1 cellular context compared by ENCODE assay signal in genomic region chr4:119894650-119895208, GRCh38.
TF ChIP-seq lines count a peak whose summit lies in the region.

No MANE protein-coding gene starts in this region.

TF ChIP-seq in GM23338, 12 proteins besides CTCF, POLR2A, EP300 and RAD21 (continued from another document):
- TF ChIP-seq CREB1 (CRISPR knock-in tag; IDR thresholded peaks at IDR 0.05; ENCODE audit: low read depth) = no peak
- no peak for TF ChIP-seq EZH2 (IDR thresholded peaks at IDR 0.05; ENCODE audit: low read depth, unreplicated experiment)
- TF ChIP-seq REST (IDR thresholded peaks at IDR 0.05; ENCODE audit: unreplicated experiment) = no peak
- TF ChIP-seq JUNB (IDR thresholded peaks at IDR 0.05; ENCODE audit: unreplicated experiment) = no peak
- TF ChIP-seq ETS1 (IDR thresholded peaks at IDR 0.05) = no peak
TF ChIP-seq in GM23338: peak in this region for 0.
